In genomic region chr1:68279846-68280245, GRCh38 we compare ENCODE assay signal across 33 cellular contexts. TPM values are rescaled to one million over a fixed set of nuclear protein-coding genes. Genes with fewer than 3 reads are reported as not detected.
"Had no signal": no experiment of that assay in that cellular context is flagged by ENCODE, and none has a peak within 500 bp of the region (broad histone marks: within the 10 kb centered on the region; RNA-seq: fewer than 3 reads in every experiment).

No MANE protein-coding gene starts in this region.

- H3K9me3 ChIP-seq: adrenal gland, body of pancreas, esophagus muscularis mucosa, gastrocnemius medialis had no signal

- H3K27me3 ChIP-seq: adrenal gland, body of pancreas, esophagus muscularis mucosa, foreskin keratinocyte, gastrocnemius medialis had no signal

- ATAC-seq: activated CD4-positive, CD25-positive, alpha-beta regulatory T cell treated with anti-CD3 and anti-CD28 coated beads, Interleukin-2, amount 50 U/mL, for 24 hours; activated CD8-positive, alpha-beta memory T cell treated with anti-CD3 and anti-CD28 coated beads, Interleukin-2, amount 10 ng/mL, durations not matched to agents 7 days and 5 days; activated CD8-positive, alpha-beta T cell treated with anti-CD3 and anti-CD28 coated beads, Interleukin-2, amount 10 ng/mL, durations not matched to agents 7 days and 5 days; activated naive CD8-positive, alpha-beta T cell treated with anti-CD3 and anti-CD28 coated beads, Interleukin-2, amount 50 U/mL, for 24 hours; body of pancreas; effector memory CD8-positive, alpha-beta T cell; foreskin keratinocyte; gastrocnemius medialis; T-helper 17 cell had no signal

- FAIRE-seq: colon had no signal

- H3K4me1 ChIP-seq: adrenal gland, body of pancreas, esophagus muscularis mucosa, foreskin keratinocyte, gastrocnemius medialis had no signal

- H3K27ac ChIP-seq: adrenal gland, body of pancreas, esophagus muscularis mucosa, foreskin keratinocyte, gastrocnemius medialis, WERI-Rb-1 had no signal

- H3K4me3 ChIP-seq: adrenal gland, body of pancreas, esophagus muscularis mucosa, gastrocnemius medialis had no signal

- H3K36me3 ChIP-seq: adrenal gland, esophagus muscularis mucosa, gastrocnemius medialis, WERI-Rb-1 had no signal

- DNase-seq: activated B cell treated with CpG ODN at 0.5 μM for 24 hours; activated CD4-positive, alpha-beta memory T cell treated with anti-CD3 and anti-CD28 coated beads for 36 hours; activated CD4-positive, alpha-beta T cell treated with anti-CD3 and anti-CD28 coated beads, Interleukin-2, amount 10 ng/mL, durations not matched to agents 24 days and 14 days; activated CD8-positive, alpha-beta memory T cell treated with anti-CD3 and anti-CD28 coated beads, Interleukin-2, amount 10 ng/mL, durations not matched to agents 7 days and 5 days; activated CD8-positive, alpha-beta memory T cell treated with anti-CD3 and anti-CD28 coated beads, Interleukin-2, amount 50 U/mL, for 4 hours; activated CD8-positive, alpha-beta T cell treated with anti-CD3 and anti-CD28 coated beads, Interleukin-2, amount 10 ng/mL, durations not matched to agents 7 days and 5 days; activated effector memory CD4-positive, alpha-beta T cell treated with anti-CD3 and anti-CD28 coated beads, Interleukin-2, amount 50 U/mL, for 16 hours; activated naive CD4-positive, alpha-beta T cell treated with anti-CD3 and anti-CD28 coated beads for 36 hours; activated naive CD8-positive, alpha-beta T cell treated with anti-CD3 and anti-CD28 coated beads for 36 hours; activated naive CD8-positive, alpha-beta T cell treated with anti-CD3 and anti-CD28 coated beads, Interleukin-2, amount 50 U/mL, for 24 hours; activated T-cell treated with anti-CD3 and anti-CD28 coated beads, Interleukin-2, amount 50 U/mL, for 1 hour; activated T-cell treated with anti-CD3 and anti-CD28 coated beads, Interleukin-2, amount 50 U/mL, for 48 hours; adrenal gland; amygdala; aorta; body of pancreas; caudate nucleus; cortex of kidney; dermis blood vessel endothelial cell; effector CD4-positive, alpha-beta T cell; effector memory CD8-positive, alpha-beta T cell; foreskin keratinocyte; gastrocnemius medialis; glutamatergic neuron; T-helper 1 cell; T-helper 17 cell; T1000; WERI-Rb-1 had no signal

RNA-seq across cellular contexts. Expression of gene WLS, which starts 47.5 kb away (rescaled TPM):
- total RNA-seq: activated B cell treated with CpG ODN at 0.5 μM for 24 hours; activated CD4-positive, alpha-beta memory T cell treated with anti-CD3 and anti-CD28 coated beads for 36 hours; activated CD4-positive, alpha-beta T cell treated with anti-CD3 and anti-CD28 coated beads, Interleukin-2, amount 10 ng/mL, durations not matched to agents 24 days and 14 days; activated CD8-positive, alpha-beta memory T cell treated with anti-CD3 and anti-CD28 coated beads for 36 hours; activated CD8-positive, alpha-beta memory T cell treated with anti-CD3 and anti-CD28 coated beads, Interleukin-2, amount 10 ng/mL, durations not matched to agents 7 days and 5 days; activated CD8-positive, alpha-beta T cell treated with anti-CD3 and anti-CD28 coated beads, Interleukin-2, amount 10 ng/mL, durations not matched to agents 7 days and 5 days; activated naive CD4-positive, alpha-beta T cell treated with anti-CD3 and anti-CD28 coated beads for 36 hours; activated naive CD8-positive, alpha-beta T cell treated with anti-CD3 and anti-CD28 coated beads for 36 hours; activated T-helper 2 cell treated with anti-CD3 and anti-CD28 coated beads, Interferon-gamma antibody, Interleukin-2, Interleukin-4, amounts not matched to agents 10 μg/mL and 5 μg/mL and 100 μg/mL, durations not matched to agents 14 hours and 24 hours and 36 hours had no signal
